ENCODE assay signal across 20 cellular contexts in genomic region chr1:153643100-153643499, GRCh38. TPM values are rescaled to one million over a fixed set of nuclear protein-coding genes. Genes with fewer than 3 reads are reported as not detected.
DNase-seq lines count a peak whose midpoint lies in the region; ATAC-seq and TF ChIP-seq lines count a peak whose summit lies in the region.
"Had no signal": no experiment of that assay in that cellular context is flagged by ENCODE, and none has a peak within 500 bp of the region (broad histone marks: within the 10 kb centered on the region; RNA-seq: fewer than 3 reads in every experiment).

No MANE protein-coding gene starts in this region.

- no peaks in the 10 kb centered on the region for H3K27me3 Mint-ChIP-seq in CD4-positive, alpha-beta T cell
- H3K27me3 Mint-ChIP-seq in natural killer cell (ENCODE audit: low read depth in 2 of 2): no peaks in the 10 kb centered on the region

- intact Hi-C loops in CD4-positive, alpha-beta T cell (cut with DNase I, micrococcal nuclease): no loop called here
- intact Hi-C loops in natural killer cell (cut with micrococcal nuclease): no loop called here

- no peak for TF ChIP-seq CTCF in CD4-positive, alpha-beta T cell (IDR thresholded peaks at IDR 0.05)
- TF ChIP-seq CTCF in Loucy (conservative IDR thresholded peaks at IDR 0.05; ENCODE audit: low read length) (no peak), natural killer cell (IDR thresholded peaks at IDR 0.05) (no peak)

- peaks cover 92% of the 10 kb centered on the region for H3K36me3 Mint-ChIP-seq in CD4-positive, alpha-beta T cell (ENCODE audit: low read depth)
- H3K36me3 Mint-ChIP-seq in natural killer cell: peaks cover 46% of the 10 kb centered on the region

- H3K4me1 ChIP-seq in Loucy (ENCODE audit: insufficient read depth, low read length, poor library complexity, severe bottlenecking): peaks cover 26% of the 10 kb centered on the region

- H3K9me3 ChIP-seq in CD4-positive, alpha-beta T cell (ENCODE audit: control insufficient read depth, low read length): no peaks in the 10 kb centered on the region
- no peaks in the 10 kb centered on the region for H3K9me3 ChIP-seq in Loucy (ENCODE audit: insufficient read depth, low read depth, low read length)
- H3K9me3 ChIP-seq: tibial nerve had no signal

- no peak overlapping the region for H3K4me3 Mint-ChIP-seq in CD4-positive, alpha-beta T cell
- no peak overlapping the region for H3K4me3 Mint-ChIP-seq in natural killer cell

- DNase-seq in CD4-positive, alpha-beta T cell: no peak
- DNase-seq in natural killer cell (no peak), NCI-H1930 (lab: John Stamatoyannopoulos, UW) (no peak), 8988T (no peak), H4 (ENCODE audit: low spot score) (no peak)
- DNase-seq: activated CD4-positive, alpha-beta T cell treated with anti-CD3 and anti-CD28 coated beads for 1 hour; amniotic stem cell; cerebellar nuclear complex; GDM1; KBM-7; NCI-H1092 treated with DMSO at 0.1 percent for 48 hours; NCI-H748 treated with DMSO at 0.1 percent for 48 hours; PC-9; stimulated activated CD4-positive, alpha-beta T cell treated with anti-CD3 and anti-CD28 coated beads, Interleukin-4, amount 100 ng/mL, for 1 hour; T-helper 9 cell had no signal

- H3K79me2 ChIP-seq in Loucy (ENCODE audit: insufficient read depth, low read length): peaks cover 63% of the 10 kb centered on the region

- H3F3A ChIP-seq in Loucy (ENCODE audit: low read depth): no peaks in the 10 kb centered on the region

- H3K4me1 Mint-ChIP-seq in CD4-positive, alpha-beta T cell (ENCODE audit: low read depth): peaks cover 77% of the 10 kb centered on the region
- H3K4me1 Mint-ChIP-seq in natural killer cell: peaks cover 53 to 60% of the 10 kb centered on the region in 2 donors

- no peak for ATAC-seq in CD4-positive, alpha-beta T cell (ENCODE audit: poor library complexity)
- no peak for ATAC-seq in natural killer cell

- peak overlapping the region; percentile 44 for H3K9ac ChIP-seq in Loucy (ENCODE audit: low read depth, low read length, poor library complexity, severe bottlenecking)

- peak overlapping the region; percentile 25 for H3K27ac Mint-ChIP-seq in CD4-positive, alpha-beta T cell
- H3K27ac Mint-ChIP-seq in natural killer cell: peak overlapping the region; percentile 75 to 82

- H3K4me2 ChIP-seq in Loucy (ENCODE audit: low read depth, low read length, poor library complexity, severe bottlenecking): peak overlapping the region; percentile 43
- H3K4me2 ChIP-seq: PC-9 had no signal

- no peak overlapping the region for H3K4me3 ChIP-seq in Loucy (ENCODE audit: low read length, poor library complexity, severe bottlenecking)
- H3K4me3 ChIP-seq: PC-9, tibial nerve had no signal

- H2AFZ ChIP-seq in Loucy (ENCODE audit: low read length): no peak overlapping the region
- H2AFZ ChIP-seq: PC-9 had no signal

- no peaks in the 10 kb centered on the region for H3K9me3 Mint-ChIP-seq in CD4-positive, alpha-beta T cell
- no peaks in the 10 kb centered on the region for H3K9me3 Mint-ChIP-seq in natural killer cell

- no peaks in the 10 kb centered on the region for H3K9me2 ChIP-seq in Loucy (replicated peaks; ENCODE audit: low read depth, low read length)

- no peak overlapping the region for H3K27ac ChIP-seq in CD4-positive, alpha-beta T cell (ENCODE audit: low read depth, low read length)
- H3K27ac ChIP-seq: PC-9 had no signal

- H3K27me3 ChIP-seq in CD4-positive, alpha-beta T cell (ENCODE audit: control insufficient read depth, insufficient read depth, low read length): no peaks in the 10 kb centered on the region
- no peaks in the 10 kb centered on the region for H3K27me3 ChIP-seq in Loucy (ENCODE audit: insufficient read depth, low read length, poor library complexity, severe bottlenecking)
- H3K27me3 ChIP-seq: tibial nerve had no signal

- CTCF ChIA-PET in CD4-positive, alpha-beta T cell (lab: Charles Lee): interaction anchor here (0.9 kb wide), 1 partner anchor 9 kb away, joined by 3 read pairs; no protein-coding TSS in a partner anchor

- H4K20me1 ChIP-seq in Loucy (ENCODE audit: insufficient read depth, low read length, poor library complexity, severe bottlenecking): peaks cover 37% of the 10 kb centered on the region

- peaks cover 85% of the 10 kb centered on the region for H3K36me3 ChIP-seq in Loucy (ENCODE audit: insufficient read depth, low read length)

- POLR2A ChIA-PET in CD4-positive, alpha-beta T cell (lab: Charles Lee): interaction anchor here (1.0 to 8.3 kb wide), 3 partner anchors 8 to 107 kb away, joined by 4 to 89 read pairs (median 5); partner anchors contain the start of genes CHTOP, S100A6 and SNAPIN

RNA-seq across cellular contexts. Expression of gene CHTOP, which starts 9.2 kb away (rescaled TPM):
- total RNA-seq in CD4-positive, alpha-beta T cell: 100 to 1,000 TPM in 1 of 2 experiments, 10 to 100 TPM in 1; 97.1 to 102 TPM
- 100 to 1,000 TPM in 2 of 3 donors, 10 to 100 TPM in 1; 94.7 to 110 (median 106) TPM for total RNA-seq in natural killer cell
- total RNA-seq in H4 (2014; rRNA removed; shearing (Covaris generic)): 39.3 and 42.6 TPM in 2 replicates

RNA-seq across cellular contexts. Expression of gene S100A1, which starts 14.9 kb away (rescaled TPM):
- total RNA-seq in CD4-positive, alpha-beta T cell: not detected
- not detected for total RNA-seq in natural killer cell
- 0.91 TPM in 1 of 2 replicates, not detected in the other for total RNA-seq in H4 (2014; rRNA removed; shearing (Covaris generic))
- total RNA-seq: mononuclear cell, osteocyte had no signal

RNA-seq across cellular contexts. Expression of gene SNAPIN, which starts 15.4 kb away (rescaled TPM):
- 1 to 10 TPM; 7.2 to 7.3 TPM for total RNA-seq in CD4-positive, alpha-beta T cell
- 10 to 100 TPM; 21.0 to 25.5 (median 23.5) TPM for total RNA-seq in natural killer cell
- total RNA-seq in H4 (2014; rRNA removed; shearing (Covaris generic)): 82.5 and 98.7 TPM in 2 replicates

RNA-seq across cellular contexts. Expression of gene S100A13, which starts 15.8 kb away (rescaled TPM):
- total RNA-seq in CD4-positive, alpha-beta T cell: 1 to 10 TPM; 2.1 to 2.8 TPM
- total RNA-seq in natural killer cell: 1 to 10 TPM; 4.0 to 5.8 (median 4.1) TPM
- total RNA-seq in H4 (2014; rRNA removed; shearing (Covaris generic)): 160 and 175 TPM in 2 replicates

RNA-seq across cellular contexts. Expression of gene S100A14, which starts 27.0 kb away (rescaled TPM):
- not detected for total RNA-seq in CD4-positive, alpha-beta T cell
- not detected for total RNA-seq in natural killer cell
- total RNA-seq in H4 (2014; rRNA removed; shearing (Covaris generic)): not detected in 2 replicates
- total RNA-seq: mononuclear cell, osteocyte, SK-MEL-5 had no signal
